In the genomic region with DNA sequence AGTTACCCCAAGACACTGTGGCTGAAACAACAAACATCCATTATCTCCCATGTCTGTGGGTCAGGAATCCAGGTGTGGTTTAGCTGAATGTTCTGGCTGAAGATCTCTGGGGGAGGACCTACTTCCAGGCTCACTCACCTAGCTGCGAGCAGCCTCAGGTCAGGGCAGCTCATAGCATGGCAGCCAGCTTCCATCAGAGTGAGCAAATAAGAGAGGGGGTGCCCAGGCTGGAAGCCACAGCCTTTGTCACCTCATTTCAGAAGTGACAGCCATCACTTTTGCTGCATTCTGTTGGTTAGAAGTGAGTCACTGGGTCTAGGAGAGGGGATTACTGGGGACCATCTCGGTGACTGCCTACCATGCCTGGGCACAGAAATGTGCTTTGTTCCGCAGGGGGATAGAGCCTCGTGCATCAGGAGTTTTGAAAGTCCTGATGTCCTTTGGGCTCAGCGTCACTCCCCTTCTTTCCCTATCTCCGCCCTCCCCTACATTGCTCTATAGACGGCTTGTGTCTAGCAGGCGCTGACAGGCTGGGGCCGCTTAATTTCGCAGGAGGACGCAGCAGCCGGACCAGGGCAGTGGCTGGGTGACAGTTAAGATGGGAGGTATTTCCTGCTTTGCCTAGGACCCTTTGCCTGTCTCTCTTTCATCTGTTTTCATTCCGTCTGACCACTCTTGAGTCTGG, we compare ENCODE assay signal across 1 cellular context.
TF ChIP-seq lines count a peak whose summit lies in the region.

No MANE protein-coding gene starts in this region.

TF ChIP-seq in K562, 482 proteins besides CTCF, POLR2A, EP300 and RAD21:
- no peak for TF ChIP-seq EZH2 (IDR thresholded peaks at IDR 0.05; ENCODE audit: borderline replicate concordance, low read depth, low read length)
- TF ChIP-seq, protein P1, sequence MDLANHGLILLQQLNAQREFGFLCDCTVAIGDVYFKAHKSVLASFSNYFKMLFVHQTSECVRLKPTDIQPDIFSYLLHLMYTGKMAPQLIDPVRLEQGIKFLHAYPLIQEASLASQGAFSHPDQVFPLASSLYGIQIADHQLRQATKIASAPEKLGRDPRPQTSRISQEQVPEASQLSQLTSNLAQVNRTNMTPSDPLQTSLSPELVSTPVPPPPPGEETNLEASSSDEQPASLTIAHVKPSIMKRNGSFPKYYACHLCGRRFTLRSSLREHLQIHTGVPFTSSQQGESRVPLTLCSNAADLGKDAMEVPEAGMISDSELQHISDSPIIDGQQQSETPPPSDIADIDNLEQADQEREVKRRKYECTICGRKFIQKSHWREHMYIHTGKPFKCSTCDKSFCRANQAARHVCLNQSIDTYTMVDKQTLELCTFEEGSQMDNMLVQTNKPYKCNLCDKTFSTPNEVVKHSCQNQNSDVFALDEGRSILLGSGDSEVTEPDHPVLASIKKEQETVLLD (IDR thresholded peaks at IDR 0.05): no peak
- no peak for TF ChIP-seq DMBX1 (CRISPR knock-in tag; IDR thresholded peaks at IDR 0.05; ENCODE audit: borderline replicate concordance)
- TF ChIP-seq DACH1 (IDR thresholded peaks at IDR 0.05; ENCODE audit: partially characterized antibody): no peak
- TF ChIP-seq, protein P2, sequence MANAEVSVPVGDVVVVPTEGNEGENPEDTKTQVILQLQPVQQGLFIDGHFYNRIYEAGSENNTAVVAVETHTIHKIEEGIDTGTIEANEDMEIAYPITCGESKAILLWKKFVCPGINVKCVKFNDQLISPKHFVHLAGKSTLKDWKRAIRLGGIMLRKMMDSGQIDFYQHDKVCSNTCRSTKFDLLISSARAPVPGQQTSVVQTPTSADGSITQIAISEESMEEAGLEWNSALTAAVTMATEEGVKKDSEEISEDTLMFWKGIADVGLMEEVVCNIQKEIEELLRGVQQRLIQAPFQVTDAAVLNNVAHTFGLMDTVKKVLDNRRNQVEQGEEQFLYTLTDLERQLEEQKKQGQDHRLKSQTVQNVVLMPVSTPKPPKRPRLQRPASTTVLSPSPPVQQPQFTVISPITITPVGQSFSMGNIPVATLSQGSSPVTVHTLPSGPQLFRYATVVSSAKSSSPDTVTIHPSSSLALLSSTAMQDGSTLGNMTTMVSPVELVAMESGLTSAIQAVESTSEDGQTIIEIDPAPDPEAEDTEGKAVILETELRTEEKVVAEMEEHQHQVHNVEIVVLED (CRISPR knock-in tag; IDR thresholded peaks at IDR 0.05): no peak
- TF ChIP-seq COPS2 (conservative IDR thresholded peaks at IDR 0.05): no peak
- no peak for TF ChIP-seq ZNF551 (CRISPR knock-in tag; IDR thresholded peaks at IDR 0.05)
- no peak for TF ChIP-seq ZNF766 (CRISPR knock-in tag; conservative IDR thresholded peaks at IDR 0.05)
- TF ChIP-seq, protein P3, sequence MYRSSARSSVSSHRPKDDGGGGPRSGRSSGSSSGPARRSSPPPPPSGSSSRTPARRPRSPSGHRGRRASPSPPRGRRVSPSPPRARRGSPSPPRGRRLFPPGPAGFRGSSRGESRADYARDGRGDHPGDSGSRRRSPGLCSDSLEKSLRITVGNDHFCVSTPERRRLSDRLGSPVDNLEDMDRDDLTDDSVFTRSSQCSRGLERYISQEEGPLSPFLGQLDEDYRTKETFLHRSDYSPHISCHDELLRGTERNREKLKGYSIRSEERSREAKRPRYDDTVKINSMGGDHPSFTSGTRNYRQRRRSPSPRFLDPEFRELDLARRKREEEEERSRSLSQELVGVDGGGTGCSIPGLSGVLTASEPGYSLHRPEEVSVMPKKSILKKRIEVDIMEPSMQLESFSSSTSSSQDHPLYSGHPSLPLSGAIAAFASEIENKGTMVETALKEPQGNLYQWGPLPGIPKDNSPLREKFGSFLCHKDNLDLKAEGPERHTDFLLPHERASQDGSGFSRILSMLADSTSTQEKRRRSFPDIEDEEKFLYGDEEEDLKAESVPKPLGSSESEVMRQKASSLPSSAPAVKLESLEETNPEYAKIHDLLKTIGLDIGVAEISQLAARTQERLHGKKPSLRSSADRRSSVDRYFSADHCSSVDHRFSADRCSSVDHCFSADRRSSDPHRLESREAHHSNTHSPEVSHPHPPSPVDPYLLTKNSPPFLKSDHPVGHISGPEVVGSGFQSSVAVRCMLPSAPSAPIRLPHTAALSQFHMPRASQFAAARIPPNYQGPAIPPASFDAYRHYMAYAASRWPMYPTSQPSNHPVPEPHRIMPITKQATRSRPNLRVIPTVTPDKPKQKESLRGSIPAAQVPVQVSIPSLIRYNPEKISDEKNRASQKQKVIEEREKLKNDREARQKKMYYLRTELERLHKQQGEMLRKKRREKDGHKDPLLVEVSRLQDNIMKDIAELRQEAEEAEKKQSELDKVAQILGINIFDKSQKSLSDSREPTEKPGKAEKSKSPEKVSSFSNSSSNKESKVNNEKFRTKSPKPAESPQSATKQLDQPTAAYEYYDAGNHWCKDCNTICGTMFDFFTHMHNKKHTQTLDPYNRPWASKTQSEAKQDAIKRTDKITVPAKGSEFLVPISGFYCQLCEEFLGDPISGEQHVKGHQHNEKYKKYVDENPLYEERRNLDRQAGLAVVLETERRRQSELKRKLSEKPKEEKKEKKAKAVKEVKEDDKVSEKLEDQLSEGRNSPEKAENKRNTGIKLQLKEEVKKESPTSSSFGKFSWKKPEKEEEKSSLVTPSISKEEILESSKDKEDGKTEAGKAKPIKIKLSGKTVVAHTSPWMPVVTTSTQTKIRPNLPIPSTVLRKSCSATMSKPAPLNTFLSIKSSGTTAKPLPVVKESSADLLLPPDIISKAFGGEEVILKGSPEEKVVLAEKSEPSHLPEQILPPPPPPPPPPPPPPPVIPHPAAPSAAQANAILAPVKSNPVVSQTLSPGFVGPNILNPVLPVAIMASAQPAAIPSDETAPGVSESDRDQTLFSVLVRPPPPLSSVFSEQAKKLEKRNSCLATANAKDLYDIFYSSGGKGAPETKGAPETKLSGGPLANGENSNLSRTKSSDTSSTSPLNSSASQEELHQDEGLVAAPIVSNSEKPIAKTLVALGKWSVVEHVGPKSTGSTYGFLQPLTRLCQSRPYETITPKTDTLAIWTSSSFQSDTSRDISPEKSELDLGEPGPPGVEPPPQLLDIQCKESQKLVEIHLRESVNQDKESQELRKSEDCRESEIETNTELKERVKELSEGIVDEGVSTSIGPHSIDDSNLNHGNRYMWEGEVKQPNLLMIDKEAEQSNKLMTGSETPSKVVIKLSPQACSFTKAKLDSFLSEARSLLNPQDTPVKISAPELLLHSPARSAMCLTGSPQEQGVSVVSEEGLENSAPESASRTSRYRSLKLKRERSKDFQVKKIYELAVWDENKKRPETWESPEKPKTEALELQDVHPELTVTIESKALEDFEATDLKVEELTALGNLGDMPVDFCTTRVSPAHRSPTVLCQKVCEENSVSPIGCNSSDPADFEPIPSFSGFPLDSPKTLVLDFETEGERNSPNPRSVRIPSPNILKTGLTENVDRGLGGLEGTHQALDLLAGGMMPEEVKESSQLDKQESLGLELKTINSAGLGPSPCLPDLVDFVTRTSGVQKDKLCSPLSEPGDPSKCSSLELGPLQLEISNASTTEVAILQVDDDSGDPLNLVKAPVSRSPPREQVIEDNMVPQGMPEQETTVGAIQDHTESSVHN (IDR thresholded peaks at IDR 0.05; ENCODE audit: borderline replicate concordance in 1 of 2, low read depth in 1 of 2): no peak
- no peak for TF ChIP-seq ZNF217 (CRISPR knock-in tag; IDR thresholded peaks at IDR 0.05)
- TF ChIP-seq ZBTB8A (IDR thresholded peaks at IDR 0.05; ENCODE audit: partially characterized antibody): no peak
- TF ChIP-seq, protein P4, sequence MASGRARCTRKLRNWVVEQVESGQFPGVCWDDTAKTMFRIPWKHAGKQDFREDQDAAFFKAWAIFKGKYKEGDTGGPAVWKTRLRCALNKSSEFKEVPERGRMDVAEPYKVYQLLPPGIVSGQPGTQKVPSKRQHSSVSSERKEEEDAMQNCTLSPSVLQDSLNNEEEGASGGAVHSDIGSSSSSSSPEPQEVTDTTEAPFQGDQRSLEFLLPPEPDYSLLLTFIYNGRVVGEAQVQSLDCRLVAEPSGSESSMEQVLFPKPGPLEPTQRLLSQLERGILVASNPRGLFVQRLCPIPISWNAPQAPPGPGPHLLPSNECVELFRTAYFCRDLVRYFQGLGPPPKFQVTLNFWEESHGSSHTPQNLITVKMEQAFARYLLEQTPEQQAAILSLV (tag; IDR thresholded peaks at IDR 0.05): no peak
- no peak for TF ChIP-seq ZNF197 (CRISPR knock-in tag; IDR thresholded peaks at IDR 0.05; ENCODE audit: low read depth)
- TF ChIP-seq ZNF444 (CRISPR knock-in tag; IDR thresholded peaks at IDR 0.05): no peak
- no peak for TF ChIP-seq CSDE1 (IDR thresholded peaks at IDR 0.05)
- TF ChIP-seq RBM14 (IDR thresholded peaks at IDR 0.05; ENCODE audit: borderline replicate concordance, insufficient read depth, low read depth, low read length): no peak
- no peak for TF ChIP-seq BACH1 (tag; IDR thresholded peaks at IDR 0.05)
- TF ChIP-seq RBM15 (IDR thresholded peaks at IDR 0.05; ENCODE audit: insufficient read depth, low read length): no peak
